In genomic region chr14:37420622-37421021, GRCh38 we compare ENCODE assay signal across 32 cellular contexts.
"Had no signal": no experiment of that assay in that cellular context is flagged by ENCODE, and none has a peak within 500 bp of the region (broad histone marks: within the 10 kb centered on the region; RNA-seq: fewer than 3 reads in every experiment).

No MANE protein-coding gene starts in this region.

- ATAC-seq: activated T-cell treated with anti-CD3 and anti-CD28 coated beads, Interleukin-2, amount 50 U/mL, for 4 hours; body of pancreas; heart right ventricle; left lung; mucosa of descending colon; stimulated activated memory B cell treated with anti-CD40 and anti-IgM and Interleukin-4, amounts not matched to agents 10 μg/mL and 1 μg/mL and 100 μg/mL, for 72 hours; stimulated activated naive CD8-positive, alpha-beta T cell treated with anti-CD3 and anti-CD28 coated beads, Interleukin-15, amount 100 ng/mL, for 72 hours; WTC11 had no signal

- DNase-seq: activated CD4-positive, alpha-beta memory T cell treated with anti-CD3 and anti-CD28 coated beads, Interleukin-2, amount 10 ng/mL, durations not matched to agents 7 days and 5 days; activated CD4-positive, alpha-beta T cell treated with anti-CD3 and anti-CD28 coated beads for 1 hour; activated CD4-positive, alpha-beta T cell treated with anti-CD3 and anti-CD28 coated beads, Interleukin-2, amount 10 ng/mL, durations not matched to agents 7 days and 5 days; activated naive CD4-positive, alpha-beta T cell; activated T-cell treated with anti-CD3 and anti-CD28 coated beads, Interleukin-2, amount 50 U/mL, for 4 hours; adrenal gland; aorta; body of pancreas; dermis blood vessel endothelial cell; effector CD8-positive, alpha-beta T cell; esophagus squamous epithelium; foreskin melanocyte; heart right ventricle; kidney glomerular epithelial cell; left lung; mucosa of descending colon; retina; sigmoid colon; stimulated activated CD4-positive, alpha-beta T cell treated with anti-CD3 and anti-CD28 coated beads, Interleukin-1b, Interleukin-23, amount 100 ng/mL, for 48 hours; stimulated activated CD4-positive, alpha-beta T cell treated with anti-CD3 and anti-CD28 coated beads, Interleukin-4, amount 100 ng/mL, for 4 hours; stimulated activated CD8-positive, alpha-beta memory T cell treated with anti-CD3 and anti-CD28 coated beads, Interleukin-4, amount 100 ng/mL, for 48 hours; stimulated activated naive CD8-positive, alpha-beta T cell treated with anti-CD3 and anti-CD28 coated beads, Interleukin-15, amount 100 ng/mL, for 72 hours; substantia nigra; T1000 had no signal

- H3K36me3 Mint-ChIP-seq: activated naive CD8-positive, alpha-beta T cell; stimulated activated memory B cell treated with anti-CD40 and anti-IgM and Interleukin-4, amounts not matched to agents 10 μg/mL and 1 μg/mL and 100 μg/mL, for 72 hours; type B pancreatic cell; WTC11 had no signal

- H3K4me3 ChIP-seq: adrenal gland, body of pancreas, heart right ventricle, left lung, mucosa of descending colon, sigmoid colon, vagina had no signal

- H3K27ac Mint-ChIP-seq: activated CD4-positive, alpha-beta memory T cell treated with anti-CD3 and anti-CD28 coated beads, Interleukin-2, amount 10 ng/mL, durations not matched to agents 7 days and 5 days; activated CD4-positive, alpha-beta T cell treated with anti-CD3 and anti-CD28 coated beads, Interleukin-2, amount 10 ng/mL, durations not matched to agents 7 days and 5 days; activated naive CD8-positive, alpha-beta T cell; nephron; stimulated activated memory B cell treated with anti-CD40 and anti-IgM and Interleukin-4, amounts not matched to agents 10 μg/mL and 1 μg/mL and 100 μg/mL, for 72 hours; stimulated activated naive CD8-positive, alpha-beta T cell treated with anti-CD3 and anti-CD28 coated beads, Interleukin-15, amount 100 ng/mL, for 72 hours; type B pancreatic cell; WTC11 had no signal

- H3K9me3 Mint-ChIP-seq: nephron; stimulated activated naive CD8-positive, alpha-beta T cell treated with anti-CD3 and anti-CD28 coated beads, Interleukin-15, amount 100 ng/mL, for 72 hours; type B pancreatic cell; WTC11 had no signal

- H3K27me3 Mint-ChIP-seq: activated CD4-positive, alpha-beta memory T cell treated with anti-CD3 and anti-CD28 coated beads, Interleukin-2, amount 10 ng/mL, durations not matched to agents 7 days and 5 days; activated CD4-positive, alpha-beta T cell treated with anti-CD3 and anti-CD28 coated beads, Interleukin-2, amount 10 ng/mL, durations not matched to agents 7 days and 5 days; activated naive CD8-positive, alpha-beta T cell; stimulated activated memory B cell treated with anti-CD40 and anti-IgM and Interleukin-4, amounts not matched to agents 10 μg/mL and 1 μg/mL and 100 μg/mL, for 72 hours; stimulated activated naive CD8-positive, alpha-beta T cell treated with anti-CD3 and anti-CD28 coated beads, Interleukin-15, amount 100 ng/mL, for 72 hours; type B pancreatic cell had no signal

- H3K4me1 ChIP-seq: adrenal gland, body of pancreas, esophagus squamous epithelium, heart right ventricle, left lung, sigmoid colon, vagina had no signal

- H3K4me3 Mint-ChIP-seq: activated CD4-positive, alpha-beta memory T cell treated with anti-CD3 and anti-CD28 coated beads, Interleukin-2, amount 10 ng/mL, durations not matched to agents 7 days and 5 days; activated CD4-positive, alpha-beta T cell treated with anti-CD3 and anti-CD28 coated beads, Interleukin-2, amount 10 ng/mL, durations not matched to agents 7 days and 5 days; activated naive CD8-positive, alpha-beta T cell; activated T-cell treated with anti-CD3 and anti-CD28 coated beads, Interleukin-2, amount 50 U/mL, for 4 hours; nephron; stimulated activated memory B cell treated with anti-CD40 and anti-IgM and Interleukin-4, amounts not matched to agents 10 μg/mL and 1 μg/mL and 100 μg/mL, for 72 hours; stimulated activated naive CD8-positive, alpha-beta T cell treated with anti-CD3 and anti-CD28 coated beads, Interleukin-15, amount 100 ng/mL, for 72 hours; type B pancreatic cell; WTC11 had no signal

- H3K27ac ChIP-seq: adrenal gland, body of pancreas, epithelial cell of prostate, heart right ventricle, left lung, sigmoid colon, vagina had no signal

- H3K36me3 ChIP-seq: adrenal gland, esophagus squamous epithelium, heart right ventricle, left lung, vagina had no signal

- H3K9me3 ChIP-seq: adrenal gland, body of pancreas, esophagus squamous epithelium, heart right ventricle, left lung, mucosa of descending colon, sigmoid colon, vagina had no signal

- H3K4me1 Mint-ChIP-seq: activated CD4-positive, alpha-beta memory T cell treated with anti-CD3 and anti-CD28 coated beads, Interleukin-2, amount 10 ng/mL, durations not matched to agents 7 days and 5 days; activated CD4-positive, alpha-beta T cell treated with anti-CD3 and anti-CD28 coated beads, Interleukin-2, amount 10 ng/mL, durations not matched to agents 7 days and 5 days; nephron; stimulated activated memory B cell treated with anti-CD40 and anti-IgM and Interleukin-4, amounts not matched to agents 10 μg/mL and 1 μg/mL and 100 μg/mL, for 72 hours; stimulated activated naive CD8-positive, alpha-beta T cell treated with anti-CD3 and anti-CD28 coated beads, Interleukin-15, amount 100 ng/mL, for 72 hours; WTC11 had no signal

- H3K27me3 ChIP-seq: adrenal gland, body of pancreas, esophagus squamous epithelium, heart right ventricle, left lung, sigmoid colon, vagina had no signal

- H3K4me2 ChIP-seq: smooth muscle cell had no signal
